ENCODE assay signal across 10 cellular contexts in genomic region chr9:127963359-127964064, GRCh38. TPM values are rescaled to one million over a fixed set of nuclear protein-coding genes. Genes with fewer than 3 reads are reported as not detected.
DNase-seq lines count a peak whose midpoint lies in the region; ATAC-seq and TF ChIP-seq lines count a peak whose summit lies in the region.
"Had no signal": no experiment of that assay in that cellular context is flagged by ENCODE, and none has a peak within 500 bp of the region (broad histone marks: within the 10 kb centered on the region; RNA-seq: fewer than 3 reads in every experiment).

No MANE protein-coding gene starts in this region.

- H3K4me1 ChIP-seq in hepatocyte (ENCODE audit: insufficient read depth), result peaks cover 76% of the 10 kb centered on the region

- no peaks in the 10 kb centered on the region for H3K36me3 ChIP-seq in hepatocyte (replicated peaks; ENCODE audit: insufficient read depth, low read depth)
- H3K36me3 ChIP-seq: SJSA1 had no signal

- 86% methylated on average over 19 of the region's 19 CpGs for WGBS in hepatocyte (ENCODE audit: low lambda C conversion rate, missing lambda C conversion rate)

- H3K27ac Mint-ChIP-seq in T-helper 2 cell treated with Interferon-gamma antibody and Interleukin-4, amounts not matched to agents 5 μg/mL and 100 μg/mL, for 36 hours, result no peak overlapping the region
- peak overlapping the region; percentile 53; the same call in 1 of the 2 replicates for H3K27ac Mint-ChIP-seq in WTC11
- peak overlapping the region; percentile 85 to 95 for H3K27ac Mint-ChIP-seq in stimulated activated naive CD8-positive, alpha-beta T cell treated with anti-CD3 and anti-CD28 coated beads, Interleukin-15, amount 100 ng/mL, for 72 hours

- H3K4me2 ChIP-seq in hepatocyte, result peak overlapping the region; percentile 46

- ATAC-seq in WTC11 (no peak), GM19023 (IDR thresholded peaks at IDR 0.05; ENCODE audit: unreplicated experiment) (no peak)
- ATAC-seq in stimulated activated naive CD8-positive, alpha-beta T cell treated with anti-CD3 and anti-CD28 coated beads, Interleukin-15, amount 100 ng/mL, for 72 hours, result peak; percentile 37

- peak overlapping the region; percentile 12 for H3K4me3 Mint-ChIP-seq in T-helper 2 cell treated with Interferon-gamma antibody and Interleukin-4, amounts not matched to agents 5 μg/mL and 100 μg/mL, for 36 hours
- no peak overlapping the region for H3K4me3 Mint-ChIP-seq in WTC11
- peak overlapping the region; percentile 77 to 85 for H3K4me3 Mint-ChIP-seq in stimulated activated naive CD8-positive, alpha-beta T cell treated with anti-CD3 and anti-CD28 coated beads, Interleukin-15, amount 100 ng/mL, for 72 hours

- POLR2A ChIA-PET in WTC11 (lab: Charles Lee), result no interaction called here

- peaks cover 90% of the 10 kb centered on the region for H3K79me2 ChIP-seq in hepatocyte

- CTCF ChIA-PET in WTC11 (lab: Charles Lee), result interaction anchor here (0.9 to 3.6 kb wide), 5 partner anchors 8 to 229 kb away, joined by 4 to 43 read pairs (median 5); partner anchors contain the start of gene TOR2A

- H3K4me3 ChIP-seq in hepatocyte, result no peak overlapping the region
- H3K4me3 ChIP-seq: SJSA1 had no signal

- TF ChIP-seq CTCF in WTC11 (IDR thresholded peaks at IDR 0.05) (no peak), hepatocyte (IDR thresholded peaks at IDR 0.05; ENCODE audit: poor library complexity) (no peak)

- no peaks in the 10 kb centered on the region for H3K9me2 ChIP-seq in hepatocyte (replicated peaks; ENCODE audit: insufficient read depth)

- peaks cover 14% of the 10 kb centered on the region for H4K20me1 ChIP-seq in hepatocyte (ENCODE audit: insufficient read depth, poor library complexity, severe bottlenecking)

- no peak overlapping the region for H2AFZ ChIP-seq in hepatocyte

- peak overlapping the region; percentile 94 for H3K27ac ChIP-seq in hepatocyte
- H3K27ac ChIP-seq: SJSA1 had no signal

- H3K9me3 ChIP-seq in hepatocyte (ENCODE audit: low read depth), result no peaks in the 10 kb centered on the region
- H3K9me3 ChIP-seq: SJSA1 had no signal

- peaks cover 86% of the 10 kb centered on the region for H3K4me1 Mint-ChIP-seq in T-helper 2 cell treated with Interferon-gamma antibody and Interleukin-4, amounts not matched to agents 5 μg/mL and 100 μg/mL, for 36 hours (ENCODE audit: low read depth)
- peaks cover 71% of the 10 kb centered on the region for H3K4me1 Mint-ChIP-seq in WTC11
- peaks cover 100% of the 10 kb centered on the region for H3K4me1 Mint-ChIP-seq in stimulated activated naive CD8-positive, alpha-beta T cell treated with anti-CD3 and anti-CD28 coated beads, Interleukin-15, amount 100 ng/mL, for 72 hours

- no peaks in the 10 kb centered on the region for H3K9me3 Mint-ChIP-seq in T-helper 2 cell treated with Interferon-gamma antibody and Interleukin-4, amounts not matched to agents 5 μg/mL and 100 μg/mL, for 36 hours
- peaks cover 4% of the 10 kb centered on the region; the same call in 1 of the 2 replicates for H3K9me3 Mint-ChIP-seq in WTC11
- H3K9me3 Mint-ChIP-seq in stimulated activated naive CD8-positive, alpha-beta T cell treated with anti-CD3 and anti-CD28 coated beads, Interleukin-15, amount 100 ng/mL, for 72 hours, result peaks cover 0 to 9% of the 10 kb centered on the region in 2 donors

- H3K27me3 ChIP-seq in hepatocyte, result no peaks in the 10 kb centered on the region
- H3K27me3 ChIP-seq: SJSA1 had no signal

- no peak for DNase-seq in T-helper 2 cell treated with Interferon-gamma antibody and Interleukin-4, amounts not matched to agents 5 μg/mL and 100 μg/mL, for 36 hours (ENCODE audit: low spot score)
- no peak for DNase-seq in T-helper 2 cell
- DNase-seq in WTC11 (ENCODE audit: low spot score), result no peak
- no peak for DNase-seq in hepatocyte (ENCODE audit: low spot score)
- DNase-seq in stimulated activated naive CD8-positive, alpha-beta T cell treated with anti-CD3 and anti-CD28 coated beads, Interleukin-15, amount 100 ng/mL, for 72 hours, result peak in 1 of 2 donors; percentile 23
- DNase-seq in medulla oblongata (ENCODE audit: extremely low spot score), result no peak
- DNase-seq in retina, result no peak
- DNase-seq: anterior cingulate cortex had no signal

- H3K27me3 Mint-ChIP-seq in T-helper 2 cell treated with Interferon-gamma antibody and Interleukin-4, amounts not matched to agents 5 μg/mL and 100 μg/mL, for 36 hours (ENCODE audit: low read depth), result no peaks in the 10 kb centered on the region
- H3K27me3 Mint-ChIP-seq in WTC11 (ENCODE audit: low read depth), result no peaks in the 10 kb centered on the region
- no peaks in the 10 kb centered on the region for H3K27me3 Mint-ChIP-seq in stimulated activated naive CD8-positive, alpha-beta T cell treated with anti-CD3 and anti-CD28 coated beads, Interleukin-15, amount 100 ng/mL, for 72 hours

- H3K36me3 Mint-ChIP-seq in T-helper 2 cell treated with Interferon-gamma antibody and Interleukin-4, amounts not matched to agents 5 μg/mL and 100 μg/mL, for 36 hours (ENCODE audit: low read depth), result peaks cover 76% of the 10 kb centered on the region
- no peaks in the 10 kb centered on the region for H3K36me3 Mint-ChIP-seq in WTC11

TF ChIP-seq in WTC11, 78 proteins besides CTCF, POLR2A, EP300 and RAD21 (continues in another document):
- no peak for TF ChIP-seq E2F4 (CRISPR knock-in tag; IDR thresholded peaks at IDR 0.05; ENCODE audit: borderline replicate concordance, low read depth)
- TF ChIP-seq ZSCAN18 (CRISPR knock-in tag; IDR thresholded peaks at IDR 0.05), result no peak
- no peak for TF ChIP-seq AFF4 (CRISPR knock-in tag; IDR thresholded peaks at IDR 0.05; ENCODE audit: borderline replicate concordance)
- TF ChIP-seq ATF1 (CRISPR knock-in tag; IDR thresholded peaks at IDR 0.05), result no peak
- TF ChIP-seq ATF2 (CRISPR knock-in tag; IDR thresholded peaks at IDR 0.05; ENCODE audit: borderline replicate concordance, low read depth), result no peak

RNA-seq across cellular contexts. Expression of gene EEIG1, which starts 17.3 kb away (rescaled TPM):
- total RNA-seq in WTC11 (2021) (42.2 to 66.4 TPM (median 51.3 TPM) in 3 replicates), hepatocyte (38.1 and 47.9 TPM in 2 replicates)
- polyA plus RNA-seq in hepatocyte, result 43.6 and 44.1 TPM in 2 replicates

RNA-seq across cellular contexts. Expression of gene DPM2, which starts 25.9 kb away (rescaled TPM):
- total RNA-seq in WTC11 (2021), result 53.3 to 58.2 TPM (median 56.1 TPM) in 3 replicates
- total RNA-seq in hepatocyte, result 19.2 and 22.4 TPM in 2 replicates
- 57.1 and 61.9 TPM in 2 replicates for polyA plus RNA-seq in hepatocyte

RNA-seq across cellular contexts. Expression of gene PIP5KL1, which starts 32.9 kb away (rescaled TPM):
- 15.8 to 20.2 TPM (median 16.8 TPM) in 3 replicates for total RNA-seq in WTC11 (2021)
- 1.6 and 3.7 TPM in 2 replicates for total RNA-seq in hepatocyte
- polyA plus RNA-seq in hepatocyte, result 1.4 and 2.5 TPM in 2 replicates

RNA-seq across cellular contexts. Expression of gene ST6GALNAC4, which starts 46.7 kb away (rescaled TPM):
- 25.1 to 25.7 TPM (median 25.4 TPM) in 3 replicates for total RNA-seq in WTC11 (2021)
- total RNA-seq in hepatocyte, result 13.2 and 14.6 TPM in 2 replicates
- 14.3 and 15.2 TPM in 2 replicates for polyA plus RNA-seq in hepatocyte
